In the genomic region with DNA sequence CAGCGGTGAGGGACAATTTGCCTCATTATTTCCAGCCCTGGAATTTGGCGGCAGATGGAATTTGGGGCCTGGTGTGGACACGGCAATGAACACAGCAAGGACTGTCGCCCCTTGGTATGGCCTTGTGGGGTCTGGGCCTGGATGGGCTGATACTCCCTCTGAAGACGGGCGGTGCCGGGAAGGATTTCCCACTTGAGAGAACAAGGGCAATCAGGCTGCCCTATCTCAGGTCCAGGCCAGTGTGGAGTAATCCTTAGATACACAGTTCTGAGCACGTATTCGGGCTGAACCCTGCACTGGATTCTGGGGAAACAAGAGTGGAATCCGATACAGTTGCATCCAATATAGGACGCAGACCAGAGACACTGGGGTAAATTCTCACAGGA, we compare ENCODE assay signal across 19 cellular contexts.
"Had no signal": no experiment of that assay in that cellular context is flagged by ENCODE, and none has a peak within 500 bp of the region (broad histone marks: within the 10 kb centered on the region; RNA-seq: fewer than 3 reads in every experiment).

No MANE protein-coding gene starts in this region.

- H3K4me3 ChIP-seq: gastrocnemius medialis, heart right ventricle, lung, spleen, tibial nerve, upper lobe of right lung, vagina had no signal

- H3K27me3 ChIP-seq: gastrocnemius medialis, tibial nerve, upper lobe of right lung, vagina had no signal

- H3K4me1 ChIP-seq: gastrocnemius medialis, upper lobe of right lung had no signal

- FAIRE-seq: endometrium had no signal

- ATAC-seq: esophagus mucosa; gastrocnemius medialis; heart right ventricle; left ventricle myocardium superior; natural killer cell treated with Interleukin-12 subunit alpha and Interleukin-12 subunit beta and Interleukin-15 and Interleukin-18, amount 100 ng/mL, for 72 hours; stimulated activated memory B cell treated with anti-CD40 and anti-IgM and Interleukin-4, amounts not matched to agents 10 μg/mL and 1 μg/mL and 100 μg/mL, for 72 hours; upper lobe of right lung had no signal

- DNase-seq: effector memory CD4-positive, alpha-beta T cell; gastrocnemius medialis; heart right ventricle; islet precursor cell; left ventricle myocardium superior; mesenchymal stem cell; midbrain; spleen; stimulated activated CD4-positive, alpha-beta T cell treated with anti-CD3 and anti-CD28 coated beads, Interleukin-15, amount 100 ng/mL, for 24 hours; stimulated activated CD4-positive, alpha-beta T cell treated with anti-CD3 and anti-CD28 coated beads, Interleukin-1b, Interleukin-23, amount 100 ng/mL, for 48 hours; stimulated activated CD4-positive, alpha-beta T cell treated with anti-CD3 and anti-CD28 coated beads, Interleukin-4, amount 100 ng/mL, for 24 hours; upper lobe of right lung had no signal

- H3K36me3 ChIP-seq: gastrocnemius medialis, heart right ventricle, spleen, tibial nerve, upper lobe of right lung, vagina had no signal

- H3K27ac ChIP-seq: heart right ventricle, spleen, upper lobe of right lung, vagina had no signal

- H3K9me3 ChIP-seq: gastrocnemius medialis, heart right ventricle, spleen, tibial nerve, upper lobe of right lung, vagina had no signal
